9 cellular contexts compared by ENCODE assay signal in the genomic region with DNA sequence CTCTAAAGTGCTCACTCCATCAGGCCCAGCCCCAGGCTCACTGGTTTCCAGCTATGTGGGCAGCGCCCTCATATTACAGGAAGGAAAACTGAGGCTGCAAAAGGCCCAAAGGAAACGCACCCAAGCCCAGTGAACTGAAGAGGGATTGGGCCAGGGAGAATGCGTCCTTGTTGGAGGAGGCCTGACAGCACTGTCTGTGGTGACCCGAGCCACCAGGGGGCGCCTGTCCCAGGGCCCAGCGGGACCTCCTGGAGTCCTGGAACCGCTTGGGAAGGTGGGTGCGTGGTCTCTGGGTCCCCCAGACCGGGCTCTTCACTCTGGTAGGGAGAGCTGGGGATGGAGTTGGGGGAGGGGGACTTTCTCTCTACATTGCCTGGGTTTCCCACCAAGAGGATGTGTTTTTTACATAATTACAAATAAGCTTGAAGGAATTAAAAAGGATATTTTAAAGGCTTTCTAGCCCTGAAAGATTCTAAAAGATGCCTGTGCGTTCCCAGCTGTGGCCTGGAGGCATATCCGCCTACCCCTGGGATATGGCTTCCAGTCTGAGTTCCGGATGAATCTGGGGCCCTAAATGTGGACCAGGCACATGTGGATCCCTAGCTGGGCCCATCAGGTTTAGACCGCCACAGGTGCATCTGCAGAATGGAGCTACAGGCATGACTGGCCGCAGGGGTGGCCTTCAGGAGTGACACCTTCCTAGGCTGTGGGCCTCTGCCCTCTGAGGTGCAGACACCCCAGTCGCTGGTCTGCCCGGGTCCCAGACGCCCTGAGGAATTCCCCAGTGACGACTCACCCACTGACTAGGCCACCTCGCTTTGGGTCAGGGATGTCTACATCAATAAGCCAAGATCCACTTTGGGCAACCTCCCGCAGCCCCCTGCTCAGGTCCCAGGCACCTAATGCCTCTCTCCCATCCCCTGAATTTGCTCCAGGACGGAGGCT. TPM values are rescaled to one million over a fixed set of nuclear protein-coding genes. Genes with fewer than 3 reads are reported as not detected.
DNase-seq lines count a peak whose midpoint lies in the region; ATAC-seq and TF ChIP-seq lines count a peak whose summit lies in the region.
"Had no signal": no experiment of that assay in that cellular context is flagged by ENCODE, and none has a peak within 500 bp of the region (broad histone marks: within the 10 kb centered on the region; RNA-seq: fewer than 3 reads in every experiment).

No MANE protein-coding gene starts in this region.

- no peaks in the 10 kb centered on the region for H3K9me2 ChIP-seq in Loucy (replicated peaks; ENCODE audit: low read depth, low read length)

- H4K20me1 ChIP-seq in Loucy (ENCODE audit: insufficient read depth, low read length, poor library complexity, severe bottlenecking): no peaks in the 10 kb centered on the region

- H3K27me3 ChIP-seq in Loucy (ENCODE audit: insufficient read depth, low read length, poor library complexity, severe bottlenecking) (no peaks in the 10 kb centered on the region), adipocyte (replicated peaks; ENCODE audit: control insufficient read depth, insufficient read depth, low read length) (no peaks in the 10 kb centered on the region)

- H3K9ac ChIP-seq in Loucy (ENCODE audit: low read depth, low read length, poor library complexity, severe bottlenecking) (peak overlapping the region; percentile 56), adipocyte (ENCODE audit: low read length) (no peak overlapping the region)

- peak; percentile 96 for TF ChIP-seq CTCF in Loucy (conservative IDR thresholded peaks at IDR 0.05; ENCODE audit: low read length)

- H3K36me3 ChIP-seq in Loucy (ENCODE audit: insufficient read depth, low read length): no peaks in the 10 kb centered on the region
- no peaks in the 10 kb centered on the region for H3K36me3 ChIP-seq in adipocyte (ENCODE audit: control insufficient read depth, insufficient read depth, low read length, severe bottlenecking)

- DNase-seq in NCI-H187 (lab: John Stamatoyannopoulos, UW): peak; percentile 33 to 60
- no peak for DNase-seq in NCI-H187 treated with DMSO at 0.1 percent for 48 hours (lab: John Stamatoyannopoulos, UW)
- DNase-seq in T-helper 1 cell: peak; percentile 71 to 84 (median 77)
- peak; percentile 94 for DNase-seq in adipocyte (ENCODE audit: low read depth)
- DNase-seq in left cardiac atrium: peak; percentile 90
- DNase-seq in renal cortical epithelial cell (ENCODE audit: low read depth): peak; percentile 34

- H3K4me1 ChIP-seq in Loucy (ENCODE audit: insufficient read depth, low read length, poor library complexity, severe bottlenecking) (peaks cover 22% of the 10 kb centered on the region), adipocyte (ENCODE audit: control insufficient read depth, insufficient read depth, low read length) (peaks cover 6% of the 10 kb centered on the region)

- intact Hi-C loops in left cardiac atrium (cut with DNase I): loop anchor here (2.0 to 10.0 kb wide), 3 partner anchors 81 to 471 kb away; a partner anchor contains a TSS

- H3F3A ChIP-seq in Loucy (ENCODE audit: low read depth): no peaks in the 10 kb centered on the region

- no peaks in the 10 kb centered on the region for H3K79me2 ChIP-seq in Loucy (ENCODE audit: insufficient read depth, low read length)

- no peak overlapping the region for H3K4me2 ChIP-seq in Loucy (ENCODE audit: low read depth, low read length, poor library complexity, severe bottlenecking)

- no peaks in the 10 kb centered on the region for H3K9me3 ChIP-seq in Loucy (ENCODE audit: insufficient read depth, low read depth, low read length)
- no peaks in the 10 kb centered on the region for H3K9me3 ChIP-seq in adipocyte (ENCODE audit: control insufficient read depth, low read length)

- no peak overlapping the region for H3K4me3 ChIP-seq in Loucy (ENCODE audit: low read length, poor library complexity, severe bottlenecking)
- no peak overlapping the region for H3K4me3 ChIP-seq in adipocyte (ENCODE audit: low read length)

- H2AFZ ChIP-seq in Loucy (ENCODE audit: low read length): peak overlapping the region; percentile 87

- ATAC-seq in left cardiac atrium (peak; percentile 75 to 85), HG03460 (IDR thresholded peaks at IDR 0.05; ENCODE audit: unreplicated experiment) (no peak)

RNA-seq across cellular contexts. Expression of a gene that starts 4.2 kb away (rescaled TPM):
- 10 to 100 TPM; 19.5 to 31.4 TPM for total RNA-seq in left cardiac atrium
- not detected in 2 replicates for total RNA-seq in renal cortical epithelial cell

RNA-seq across cellular contexts. Expression of a gene that starts 21.6 kb away (rescaled TPM):
- total RNA-seq in left cardiac atrium: 1,000 to 10,000 TPM in 1 of 2 donors, 100 to 1,000 TPM in 1; 966 to 1,049 TPM
- not detected in 2 replicates for total RNA-seq in renal cortical epithelial cell
- total RNA-seq: temporal lobe had no signal

RNA-seq across cellular contexts. Expression of a gene that starts 34.2 kb away (rescaled TPM):
- total RNA-seq in left cardiac atrium (10 to 100 TPM; 35.5 to 53.4 TPM), renal cortical epithelial cell (51.9 and 140 TPM in 2 replicates)

RNA-seq across cellular contexts. Expression of a gene that starts 52.1 kb away (rescaled TPM):
- total RNA-seq in left cardiac atrium (100 to 1,000 TPM; 133 to 154 TPM), renal cortical epithelial cell (169 and 186 TPM in 2 replicates)

Comparison
In these comparisons a context has a peak if more than half of its experiments do, and no peak if none do; other contexts are left out.
1. RNA of a gene that starts 4.2 kb away (total RNA-seq): 19.5 to 31.4 TPM in left cardiac atrium; not detected in renal cortical epithelial cell; every median in the first group is over 10 times any median in the second.
2. RNA of a gene that starts 21.6 kb away (total RNA-seq): 966 to 1,049 TPM in left cardiac atrium; not detected in renal cortical epithelial cell; every median in the first group is over 100 times any median in the second.